9 cellular contexts compared by ENCODE assay signal in genomic region chr22:36644333-36644757, GRCh38. TPM values are rescaled to one million over a fixed set of nuclear protein-coding genes. Genes with fewer than 3 reads are reported as not detected.
DNase-seq lines count a peak whose midpoint lies in the region; ATAC-seq, FAIRE-seq and TF ChIP-seq lines count a peak whose summit lies in the region.
"Had no signal": no experiment of that assay in that cellular context is flagged by ENCODE, and none has a peak within 500 bp of the region (broad histone marks: within the 10 kb centered on the region; RNA-seq: fewer than 3 reads in every experiment).

No MANE protein-coding gene starts in this region.

- 18 to 20% methylated on average over 3 of the region's 3 CpGs for WGBS in pancreas, 2 donors

- ATAC-seq in pancreas (peak; percentile 84 to 94 (median 89)), HG02588 (IDR thresholded peaks at IDR 0.05; ENCODE audit: unreplicated experiment) (no peak)

- no peak for TF ChIP-seq CTCF in pancreas (IDR thresholded peaks at IDR 0.05)

- H3K36me3 ChIP-seq in pancreas, result no peaks in the 10 kb centered on the region

- peaks cover 0 to 6% (median 0%) of the 10 kb centered on the region in 3 donors for H3K4me1 ChIP-seq in pancreas

- intact Hi-C loops in pancreas (cut with DNase I), result no loop called here

- no peak for FAIRE-seq in pancreas (lab: Jason Lieb, UNC)

- H3K9me3 ChIP-seq in pancreas, result no peaks in the 10 kb centered on the region

- peaks cover 0 to 3% (median 0%) of the 10 kb centered on the region in 4 donors for H3K27me3 ChIP-seq in pancreas

- DNase-seq in DMS 273 (lab: John Stamatoyannopoulos, UW; ENCODE audit: unreplicated experiment) (peak; percentile 58), DMS 273 treated with DMSO at 0.1 percent for 48 hours (lab: John Stamatoyannopoulos, UW) (no peak), NOMO-1 treated with DMSO at 0.1 percent for 48 hours (lab: John Stamatoyannopoulos, UW; ENCODE audit: unreplicated experiment) (peak; percentile 65), ecto neural progenitor cell (ENCODE audit: low spot score) (peak; percentile 58), pancreas (peak in 4 of 6 donors; percentile 39 to 82 (median 59)), DMS153 (lab: John Stamatoyannopoulos, UW) (no peak), GF-D8 (lab: John Stamatoyannopoulos, UW) (no peak)

- H3K27ac ChIP-seq in pancreas, result no peak overlapping the region
- H3K27ac ChIP-seq: 22Rv1 had no signal

- H3K4me3 ChIP-seq in pancreas, result no peak overlapping the region

RNA-seq across cellular contexts. Expression of gene CACNG2, which starts 59.2 kb away (rescaled TPM):
- total RNA-seq in pancreas, result not detected
- polyA plus RNA-seq in pancreas, result under 1 TPM in 1 of 2 donors, not detected in 1; 0.05 TPM

Comparison
In these comparisons a context has a peak if more than half of its experiments do, and no peak if none do; other contexts are left out.
1. DNase-seq: peak in DMS 273 (single experiment), NOMO-1 treated with DMSO at 0.1 percent for 48 hours (single experiment), ecto neural progenitor cell (single experiment) and pancreas (4 of 6); none in DMS 273 treated with DMSO at 0.1 percent for 48 hours (single experiment), DMS153 (single experiment) and GF-D8 (single experiment).